ENCODE assay signal across 8 cellular contexts in genomic region chr6:42142118-42142835, GRCh38. TPM values are rescaled to one million over a fixed set of nuclear protein-coding genes. Genes with fewer than 3 reads are reported as not detected.
A peak's percentile ranks its signal among the peaks of the same experiment; 100 is the strongest.
DNase-seq lines count a peak whose midpoint lies in the region; ATAC-seq lines count a peak whose summit lies in the region.

A gene with protein sequence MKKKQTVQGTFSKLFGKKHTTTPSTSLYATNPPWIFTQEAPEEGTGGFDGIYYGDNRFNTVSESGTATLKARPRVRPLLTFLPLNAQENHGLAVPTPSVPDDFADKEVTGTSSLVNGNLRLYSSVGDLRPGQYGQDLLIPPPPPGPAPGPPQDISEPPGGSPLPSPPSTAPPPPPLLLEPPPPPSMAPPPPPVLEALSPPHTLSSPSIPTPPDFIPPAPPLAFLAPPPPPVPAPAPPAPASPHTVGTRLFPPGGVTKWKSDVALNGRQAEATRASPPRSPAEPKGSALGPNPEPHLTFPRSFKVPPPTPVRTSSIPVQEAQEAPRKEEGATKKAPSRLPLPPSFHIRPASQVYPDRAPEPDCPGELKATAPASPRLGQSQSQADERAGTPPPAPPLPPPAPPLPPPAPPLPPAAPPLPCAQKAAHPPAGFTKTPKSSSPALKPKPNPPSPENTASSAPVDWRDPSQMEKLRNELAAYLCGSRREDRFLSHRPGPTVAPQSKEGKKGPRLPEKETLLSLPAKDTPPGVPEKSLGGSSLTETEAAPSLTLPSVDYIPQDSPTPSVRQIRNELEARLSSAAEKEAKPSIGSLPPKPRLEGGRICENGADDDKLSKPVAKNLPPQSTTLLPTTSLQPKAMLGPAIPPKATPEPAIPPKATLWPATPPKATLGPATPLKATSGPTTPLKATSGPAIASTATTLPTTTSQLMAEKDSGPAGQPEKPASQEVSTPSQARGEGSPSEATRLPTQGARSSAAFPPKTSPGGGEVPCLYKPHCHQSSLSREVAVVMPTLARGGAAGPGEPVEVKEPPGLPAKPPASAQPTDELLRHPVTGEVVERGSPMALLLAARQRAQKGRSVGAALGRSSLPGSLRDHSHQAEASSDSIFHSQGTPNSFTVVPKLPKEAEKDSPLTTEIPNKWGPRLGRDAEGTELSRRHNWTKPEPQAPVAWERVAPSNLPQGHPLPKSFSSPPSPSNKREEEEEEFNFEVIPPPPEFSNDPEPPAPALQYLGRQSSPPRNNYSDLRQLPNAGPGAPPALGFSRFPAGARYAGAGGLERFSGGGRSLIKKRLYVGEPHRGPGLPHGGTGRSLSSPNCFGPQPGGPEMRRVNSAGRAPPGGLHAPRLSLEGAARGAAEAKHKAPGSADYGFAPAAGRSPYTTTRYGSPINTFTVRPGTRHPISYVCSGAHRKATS (minus strand): TSS chr6:42142620. CDS start chr6:42142444, 176 bp downstream.

- H3K36me3 Mint-ChIP-seq in effector memory CD8-positive, alpha-beta T cell (ENCODE audit: insufficient read depth) = no peaks in the 10 kb centered on the region

- peak within 1 kb of the TSS in 1 of 2 donors; percentile 56 for H3K4me3 Mint-ChIP-seq in effector memory CD8-positive, alpha-beta T cell

- peak; percentile 35 for ATAC-seq in effector memory CD8-positive, alpha-beta T cell (replicated peaks)
- no peak for ATAC-seq in HG02885 (IDR thresholded peaks at IDR 0.05; ENCODE audit: poor library complexity, unreplicated experiment)
- ATAC-seq in GM21717 (IDR thresholded peaks at IDR 0.05; ENCODE audit: unreplicated experiment) = no peak
- ATAC-seq in HG03378 (IDR thresholded peaks at IDR 0.05; ENCODE audit: unreplicated experiment) = no peak

- H3K9me3 Mint-ChIP-seq in effector memory CD8-positive, alpha-beta T cell = no peaks in the 10 kb centered on the region

- intact Hi-C loops in posterior vena cava (cut with DNase I) = no loop called here

- H3K27ac Mint-ChIP-seq in effector memory CD8-positive, alpha-beta T cell = no peak within 1 kb of the TSS

- peaks cover 0 to 2% of the 10 kb centered on the region in 2 donors for H3K4me1 Mint-ChIP-seq in effector memory CD8-positive, alpha-beta T cell (ENCODE audit: low read depth in 2 of 2)

- DNase-seq in DMS53 treated with DMSO at 0.1 percent for 48 hours (lab: John Stamatoyannopoulos, UW; ENCODE audit: unreplicated experiment) = peak; percentile 38
- DNase-seq in NCI-H510A treated with DMSO at 0.1 percent for 48 hours (lab: John Stamatoyannopoulos, UW) = peak; percentile 63
- DNase-seq in effector memory CD8-positive, alpha-beta T cell = no peak
- peak; percentile 68 for DNase-seq in mucosa of gallbladder (ENCODE audit: low spot score)
- no peak for DNase-seq in posterior vena cava (ENCODE audit: low spot score)

- H3K27me3 Mint-ChIP-seq in effector memory CD8-positive, alpha-beta T cell = peaks cover 24 to 56% of the 10 kb centered on the region in 2 donors

RNA-seq across cellular contexts. Expression of the gene that starts here (rescaled TPM):
- total RNA-seq in mucosa of gallbladder (41.2 TPM), posterior vena cava (1 to 10 TPM; 2.3 to 5.5 TPM)

Comparison
In these comparisons a context has a peak if more than half of its experiments do, and no peak if none do; other contexts are left out.
1. DNase-seq: peak in DMS53 treated with DMSO at 0.1 percent for 48 hours (single experiment), NCI-H510A treated with DMSO at 0.1 percent for 48 hours (single experiment) and mucosa of gallbladder (single experiment); none in effector memory CD8-positive, alpha-beta T cell (0 of 3) and posterior vena cava (single experiment).